In genomic region chr11:22635689-22636088, GRCh38 we compare ENCODE assay signal across 18 cellular contexts. TPM values are rescaled to one million over a fixed set of nuclear protein-coding genes. Genes with fewer than 3 reads are reported as not detected.
A peak's percentile ranks its signal among the peaks of the same experiment; 100 is the strongest.
DNase-seq lines count a peak whose midpoint lies in the region; ATAC-seq lines count a peak whose summit lies in the region.
"Had no signal": no experiment of that assay in that cellular context is flagged by ENCODE, and none has a peak within 500 bp of the region (broad histone marks: within the 10 kb centered on the region; RNA-seq: fewer than 3 reads in every experiment).

No MANE protein-coding gene starts in this region.

- no peaks in the 10 kb centered on the region for H3K4me1 Mint-ChIP-seq in activated CD8-positive, alpha-beta memory T cell treated with anti-CD3 and anti-CD28 coated beads, Interleukin-2, amount 10 ng/mL, durations not matched to agents 7 days and 5 days
- peaks cover 6% of the 10 kb centered on the region for H3K4me1 Mint-ChIP-seq in stimulated activated naive CD8-positive, alpha-beta T cell treated with anti-CD3 and anti-CD28 coated beads, Interleukin-15, amount 100 ng/mL, for 72 hours

- H3K36me3 Mint-ChIP-seq in activated CD8-positive, alpha-beta memory T cell treated with anti-CD3 and anti-CD28 coated beads, Interleukin-2, amount 10 ng/mL, durations not matched to agents 7 days and 5 days = no peaks in the 10 kb centered on the region
- H3K36me3 Mint-ChIP-seq: brain had no signal

- intact Hi-C loops in left colon (cut with DNase I, micrococcal nuclease) = no loop called here

- H3K27ac Mint-ChIP-seq in activated CD8-positive, alpha-beta memory T cell treated with anti-CD3 and anti-CD28 coated beads, Interleukin-2, amount 10 ng/mL, durations not matched to agents 7 days and 5 days = no peak overlapping the region
- no peak overlapping the region for H3K27ac Mint-ChIP-seq in stimulated activated naive CD8-positive, alpha-beta T cell treated with anti-CD3 and anti-CD28 coated beads, Interleukin-15, amount 100 ng/mL, for 72 hours

- ATAC-seq in activated CD8-positive, alpha-beta memory T cell treated with anti-CD3 and anti-CD28 coated beads, Interleukin-2, amount 10 ng/mL, durations not matched to agents 7 days and 5 days = peak; percentile 50
- ATAC-seq in left colon (peak; percentile 28), GM18520 (IDR thresholded peaks at IDR 0.05; ENCODE audit: unreplicated experiment) (no peak)
- ATAC-seq in stimulated activated naive CD8-positive, alpha-beta T cell treated with anti-CD3 and anti-CD28 coated beads, Interleukin-15, amount 100 ng/mL, for 72 hours = peak; percentile 74
- ATAC-seq: gastrocnemius medialis had no signal

- CTCF ChIA-PET in activated CD8-positive, alpha-beta memory T cell treated with anti-CD3 and anti-CD28 coated beads, Interleukin-2, amount 10 ng/mL, durations not matched to agents 7 days and 5 days (lab: Charles Lee) = interaction anchor here (2.1 kb wide), 1 partner anchor 11 kb away, joined by 11 read pairs; the partner anchor contains the start of gene FANCF

- no peaks in the 10 kb centered on the region for H3K9me3 Mint-ChIP-seq in activated CD8-positive, alpha-beta memory T cell treated with anti-CD3 and anti-CD28 coated beads, Interleukin-2, amount 10 ng/mL, durations not matched to agents 7 days and 5 days (ENCODE audit: low read depth)
- H3K9me3 Mint-ChIP-seq in stimulated activated naive CD8-positive, alpha-beta T cell treated with anti-CD3 and anti-CD28 coated beads, Interleukin-15, amount 100 ng/mL, for 72 hours = peaks cover 0 to 4% of the 10 kb centered on the region in 2 donors
- H3K9me3 Mint-ChIP-seq: brain had no signal

- DNase-seq in activated CD8-positive, alpha-beta memory T cell treated with anti-CD3 and anti-CD28 coated beads, Interleukin-2, amount 10 ng/mL, durations not matched to agents 7 days and 5 days = no peak
- no peak for DNase-seq in activated CD8-positive, alpha-beta memory T cell treated with anti-CD3 and anti-CD28 coated beads for 24 hours
- peak; percentile 26 for DNase-seq in SK-N-DZ (ENCODE audit: low spot score)
- DNase-seq in left colon = no peak
- no peak for DNase-seq in stimulated activated naive CD8-positive, alpha-beta T cell treated with anti-CD3 and anti-CD28 coated beads, Interleukin-15, amount 100 ng/mL, for 72 hours
- no peak for DNase-seq in dermis blood vessel endothelial cell
- no peak for DNase-seq in kidney tubule cell (ENCODE audit: low spot score)
- DNase-seq: C1 segment of cervical spinal cord; effector memory CD4-positive, alpha-beta T cell; gastrocnemius medialis; H7; NCI-H1694 treated with DMSO at 0.1 percent for 48 hours; nucleus accumbens; stimulated activated CD4-positive, alpha-beta T cell treated with anti-CD3 and anti-CD28 coated beads, Interleukin-4, amount 100 ng/mL, for 24 hours; stomach; transverse colon had no signal

- no peak overlapping the region for H3K4me3 Mint-ChIP-seq in activated CD8-positive, alpha-beta memory T cell treated with anti-CD3 and anti-CD28 coated beads, Interleukin-2, amount 10 ng/mL, durations not matched to agents 7 days and 5 days
- H3K4me3 Mint-ChIP-seq in stimulated activated naive CD8-positive, alpha-beta T cell treated with anti-CD3 and anti-CD28 coated beads, Interleukin-15, amount 100 ng/mL, for 72 hours = no peak overlapping the region
- H3K4me3 Mint-ChIP-seq: brain had no signal

- H3K27me3 Mint-ChIP-seq in activated CD8-positive, alpha-beta memory T cell treated with anti-CD3 and anti-CD28 coated beads, Interleukin-2, amount 10 ng/mL, durations not matched to agents 7 days and 5 days = no peaks in the 10 kb centered on the region
- H3K27me3 Mint-ChIP-seq in stimulated activated naive CD8-positive, alpha-beta T cell treated with anti-CD3 and anti-CD28 coated beads, Interleukin-15, amount 100 ng/mL, for 72 hours = no peaks in the 10 kb centered on the region

RNA-seq across cellular contexts. Expression of gene FANCF, which starts 10.1 kb away (rescaled TPM):
- 10 to 100 TPM; 15.6 to 18.0 TPM for total RNA-seq in activated CD8-positive, alpha-beta memory T cell treated with anti-CD3 and anti-CD28 coated beads, Interleukin-2, amount 10 ng/mL, durations not matched to agents 7 days and 5 days
- 22.1 and 23.1 TPM in 2 replicates for polyA plus RNA-seq in SK-N-DZ (2014; cell fraction: cytosol; rRNA removed)
- polyA plus RNA-seq in SK-N-DZ (2014; cell fraction: nucleus; rRNA removed) = 7.0 and 7.9 TPM in 2 replicates
- total RNA-seq in left colon (10 to 100 TPM; 13.3 to 17.5 TPM), dermis blood vessel endothelial cell (10.6 and 10.7 TPM in 2 replicates)

RNA-seq across cellular contexts. Expression of gene GAS2, which starts 30.7 kb away (rescaled TPM):
- total RNA-seq in activated CD8-positive, alpha-beta memory T cell treated with anti-CD3 and anti-CD28 coated beads, Interleukin-2, amount 10 ng/mL, durations not matched to agents 7 days and 5 days = 1 to 10 TPM; 1.3 to 2.0 TPM
- 0.43 and 4.6 TPM in 2 replicates for polyA plus RNA-seq in SK-N-DZ (2014; cell fraction: cytosol; rRNA removed)
- polyA plus RNA-seq in SK-N-DZ (2014; cell fraction: nucleus; rRNA removed) = 1.6 and 2.7 TPM in 2 replicates
- total RNA-seq in left colon (1 to 10 TPM; 1.6 to 2.5 TPM), dermis blood vessel endothelial cell (0.56 and 1.7 TPM in 2 replicates)
